8 cellular contexts compared by ENCODE assay signal in the genomic region with DNA sequence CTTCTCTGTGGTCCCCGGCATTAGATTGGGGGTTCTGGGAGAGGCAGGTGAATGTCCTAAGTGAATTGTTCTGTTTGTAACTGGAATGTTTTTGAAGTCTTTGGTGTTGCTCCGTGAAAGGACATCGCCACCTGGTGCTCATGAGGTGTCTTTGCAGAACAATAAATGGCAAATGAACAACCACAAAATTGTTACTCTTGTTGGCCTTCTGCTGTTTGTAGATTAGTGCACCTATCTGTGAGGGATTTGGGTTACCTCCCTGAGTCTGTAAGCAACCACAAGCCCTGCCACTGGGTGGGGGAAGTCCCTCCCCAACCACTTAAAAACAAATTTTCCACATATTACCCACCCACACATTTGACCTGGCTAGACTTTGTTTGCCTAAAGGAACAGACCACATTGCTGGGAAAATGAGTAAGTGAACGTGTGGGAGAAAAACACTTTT. TPM values are rescaled to one million over a fixed set of nuclear protein-coding genes. Genes with fewer than 3 reads are reported as not detected.
DNase-seq lines count a peak whose midpoint lies in the region; ATAC-seq, FAIRE-seq and TF ChIP-seq lines count a peak whose summit lies in the region.

No MANE protein-coding gene starts in this region.

- ATAC-seq in HG02678 (IDR thresholded peaks at IDR 0.05; ENCODE audit: unreplicated experiment), result peak; percentile 75
- peak; percentile 75 to 79 for ATAC-seq in naive thymus-derived CD8-positive, alpha-beta T cell

- in situ Hi-C loops in GM13976 (cut with MboI; ENCODE audit: low sequenced_read_pairs, unreplicated experiment), result loop anchor here (5.0 kb wide), 1 partner anchor 36 kb away; the partner anchor contains the start of gene DTX4

- peak overlapping the region; percentile 13 to 88 (median 66) for H3K4me3 Mint-ChIP-seq in naive thymus-derived CD8-positive, alpha-beta T cell

- peak overlapping the region in 8 of 10 donors; percentile 24 to 91 (median 72) for H3K27ac Mint-ChIP-seq in naive thymus-derived CD8-positive, alpha-beta T cell

- H3K4me3 ChIP-seq in AG04449 (ENCODE audit: low read depth, low read length) (no peak overlapping the region), epithelial cell of proximal tubule (ENCODE audit: low read depth, low read length) (no peak overlapping the region)

- no peak for FAIRE-seq in urothelium cell line (lab: Jason Lieb, UNC)

- peak; percentile 21 for DNase-seq in AG04449 (ENCODE audit: low read depth, low spot score)
- DNase-seq in GM13976 (ENCODE audit: low spot score), result peak; percentile 64
- DNase-seq in NCI-H1105 treated with DMSO at 0.1 percent for 48 hours (lab: John Stamatoyannopoulos, UW), result peak; percentile 52
- peak; percentile 16 for DNase-seq in activated CD4-positive, alpha-beta T cell treated with anti-CD3 and anti-CD28 coated beads for 1 hour
- peak; percentile 61 for DNase-seq in epithelial cell of proximal tubule (ENCODE audit: low read depth)
- peak in 8 of 10 donors; percentile 3 to 52 (median 35) for DNase-seq in naive thymus-derived CD8-positive, alpha-beta T cell
- DNase-seq in urothelium cell line (ENCODE audit: low spot score), result peak; percentile 64

- no peaks in the 10 kb centered on the region for H3K27me3 Mint-ChIP-seq in naive thymus-derived CD8-positive, alpha-beta T cell

- H3K9me3 Mint-ChIP-seq in naive thymus-derived CD8-positive, alpha-beta T cell, result no peaks in the 10 kb centered on the region

- H3K36me3 Mint-ChIP-seq in naive thymus-derived CD8-positive, alpha-beta T cell, result no peaks in the 10 kb centered on the region

- peaks cover 12 to 49% (median 20%) of the 10 kb centered on the region in 4 donors for H3K4me1 Mint-ChIP-seq in naive thymus-derived CD8-positive, alpha-beta T cell

- POLR2A ChIA-PET in AG04449 (lab: Yijun Ruan, JAX), result no interaction called here
- POLR2A ChIA-PET in naive thymus-derived CD8-positive, alpha-beta T cell (lab: Charles Lee), result interaction anchor here (1.4 kb wide), 1 partner anchor 36 kb away, joined by 3 read pairs; the partner anchor contains the start of gene DTX4

- TF ChIP-seq CTCF in AG04449 (IDR thresholded peaks at IDR 0.05; ENCODE audit: insufficient read depth, low read length, missing control alignments) (peak; percentile 68), GM13976 (IDR thresholded peaks at IDR 0.05; ENCODE audit: borderline replicate concordance, control extremely low read depth, extremely low read depth, insufficient read depth, missing control alignments) (peak; percentile 64), epithelial cell of proximal tubule (conservative IDR thresholded peaks at IDR 0.05; ENCODE audit: low read depth, low read length) (peak; percentile 72)

- CTCF ChIA-PET in AG04449 (lab: Yijun Ruan, JAX), result interaction anchor here (1.8 to 17.8 kb wide), 6 partner anchors 12 to 65 kb away, joined by 5 to 450 read pairs (median 18); partner anchors contain the start of gene DTX4

RNA-seq across cellular contexts. Expression of gene MPEG1, which starts 4.7 kb away (rescaled TPM):
- not detected in 2 replicates for total RNA-seq in epithelial cell of proximal tubule
- total RNA-seq in naive thymus-derived CD8-positive, alpha-beta T cell, result 1 to 10 TPM; 5.7 to 5.9 TPM
- polyA plus RNA-seq in naive thymus-derived CD8-positive, alpha-beta T cell, result under 1 TPM in 2 of 3 donors, not detected in 1; 0.30 to 0.44 TPM

RNA-seq across cellular contexts. Expression of gene DTX4, which starts 36.1 kb away (rescaled TPM):
- 2.7 and 3.0 TPM in 2 replicates for total RNA-seq in epithelial cell of proximal tubule
- 1 to 10 TPM; 3.3 to 3.5 TPM for total RNA-seq in naive thymus-derived CD8-positive, alpha-beta T cell
- under 1 TPM; 0.02 to 0.64 (median 0.14) TPM for polyA plus RNA-seq in naive thymus-derived CD8-positive, alpha-beta T cell
